In the genomic region with DNA sequence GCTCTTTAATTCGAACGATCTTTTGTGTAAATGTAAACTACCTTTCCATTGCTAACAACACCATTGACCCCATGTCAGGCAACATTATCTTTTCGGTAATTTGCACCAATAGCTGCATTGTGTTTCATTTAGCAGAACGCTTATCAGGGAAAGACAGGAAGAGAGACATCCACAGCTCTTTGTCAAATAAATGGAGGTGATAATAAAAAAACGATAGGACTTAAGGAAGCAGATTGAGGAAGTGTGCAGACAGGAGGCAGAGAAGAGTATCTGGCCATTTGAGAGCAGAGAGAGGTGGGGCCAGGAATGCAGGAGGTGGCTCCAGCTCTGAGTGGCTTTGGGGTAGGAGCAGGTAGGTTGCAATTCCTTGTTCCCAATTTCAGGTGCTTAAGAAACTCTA, we compare ENCODE assay signal across 23 cellular contexts. TPM values are rescaled to one million over a fixed set of nuclear protein-coding genes. Genes with fewer than 3 reads are reported as not detected.
"Had no signal": no experiment of that assay in that cellular context is flagged by ENCODE, and none has a peak within 500 bp of the region (broad histone marks: within the 10 kb centered on the region; RNA-seq: fewer than 3 reads in every experiment).

No MANE protein-coding gene starts in this region.

- H3K4me3 Mint-ChIP-seq: activated B cell treated with CpG ODN at 0.5 μM for 24 hours; activated CD4-positive, alpha-beta T cell treated with anti-CD3 and anti-CD28 coated beads, Interleukin-2, amount 10 ng/mL, durations not matched to agents 24 days and 14 days; activated CD8-positive, alpha-beta memory T cell treated with anti-CD3 and anti-CD28 coated beads, Interleukin-2, amount 10 ng/mL, durations not matched to agents 7 days and 5 days; activated naive CD4-positive, alpha-beta T cell treated with anti-CD3 and anti-CD28 coated beads, Interleukin-2, amount 50 U/mL, for 24 hours; activated T-cell treated with anti-CD3 and anti-CD28 coated beads, Interleukin-2, amount 50 U/mL, for 24 hours; activated T-helper 1 cell treated with anti-CD3 and anti-CD28 coated beads, Interleukin-12 subunit alpha, Interleukin-12 subunit beta, Interleukin-2, Interleukin-4 antibody, amounts not matched to agents 30 ng/mL and 10 ng/mL and 1 ng/mL, durations not matched to agents 14 hours and 24 hours and 36 hours; T-helper 1 cell treated with Interleukin-12 subunit alpha and Interleukin-12 subunit beta and Interleukin-4 antibody, amounts not matched to agents 30 μg/mL and 1 μg/mL, for 36 hours had no signal

- ATAC-seq: activated CD8-positive, alpha-beta memory T cell treated with anti-CD3 and anti-CD28 coated beads, Interleukin-2, amount 10 ng/mL, durations not matched to agents 7 days and 5 days had no signal

- DNase-seq: activated B cell treated with CpG ODN at 0.5 μM for 24 hours; activated CD4-positive, alpha-beta T cell treated with anti-CD3 and anti-CD28 coated beads for 1 hour; activated CD4-positive, alpha-beta T cell treated with anti-CD3 and anti-CD28 coated beads, Interleukin-2, amount 10 ng/mL, durations not matched to agents 24 days and 14 days; activated CD4-positive, alpha-beta T cell treated with anti-CD3 and anti-CD28 coated beads, Interleukin-2, amount 50 U/mL, for 48 hours; activated CD8-positive, alpha-beta memory T cell treated with anti-CD3 and anti-CD28 coated beads, Interleukin-2, amount 10 ng/mL, durations not matched to agents 7 days and 5 days; activated effector memory CD4-positive, alpha-beta T cell treated with Interleukin-2 at 50 U/mL for 16 hours; activated naive CD4-positive, alpha-beta T cell; activated T-cell treated with anti-CD3 and anti-CD28 coated beads, Interleukin-2, amount 50 U/mL, for 24 hours; aorta; central memory CD4-positive, alpha-beta T cell; NCI-H1092 treated with DMSO at 0.1 percent for 48 hours; NCI-H1417 treated with DMSO at 0.1 percent for 48 hours; NCI-H1694 treated with DMSO at 0.1 percent for 48 hours; NCI-H2029 treated with DMSO at 0.1 percent for 48 hours; NCI-H345; NCI-H510A; NCI-H526 treated with DMSO at 0.1 percent for 48 hours; PC-9; SHP77 treated with DMSO at 0.1 percent for 48 hours had no signal

- H3K4me3 ChIP-seq: PC-9 had no signal

- H3K9me3 Mint-ChIP-seq: activated CD4-positive, alpha-beta T cell treated with anti-CD3 and anti-CD28 coated beads, Interleukin-2, amount 10 ng/mL, durations not matched to agents 24 days and 14 days; activated naive CD4-positive, alpha-beta T cell treated with anti-CD3 and anti-CD28 coated beads, Interleukin-2, amount 50 U/mL, for 24 hours; activated T-cell treated with anti-CD3 and anti-CD28 coated beads, Interleukin-2, amount 50 U/mL, for 24 hours; activated T-helper 1 cell treated with anti-CD3 and anti-CD28 coated beads, Interleukin-12 subunit alpha, Interleukin-12 subunit beta, Interleukin-2, Interleukin-4 antibody, amounts not matched to agents 30 ng/mL and 10 ng/mL and 1 ng/mL, durations not matched to agents 14 hours and 24 hours and 36 hours; T-helper 1 cell treated with Interleukin-12 subunit alpha and Interleukin-12 subunit beta and Interleukin-4 antibody, amounts not matched to agents 30 μg/mL and 1 μg/mL, for 36 hours had no signal

- H3K4me1 Mint-ChIP-seq: activated B cell treated with CpG ODN at 0.5 μM for 24 hours; activated CD4-positive, alpha-beta T cell treated with anti-CD3 and anti-CD28 coated beads, Interleukin-2, amount 10 ng/mL, durations not matched to agents 24 days and 14 days; activated CD8-positive, alpha-beta memory T cell treated with anti-CD3 and anti-CD28 coated beads, Interleukin-2, amount 10 ng/mL, durations not matched to agents 7 days and 5 days; activated naive CD4-positive, alpha-beta T cell treated with anti-CD3 and anti-CD28 coated beads, Interleukin-2, amount 50 U/mL, for 24 hours had no signal

- H3K36me3 Mint-ChIP-seq: activated CD8-positive, alpha-beta memory T cell treated with anti-CD3 and anti-CD28 coated beads, Interleukin-2, amount 10 ng/mL, durations not matched to agents 7 days and 5 days; activated naive CD4-positive, alpha-beta T cell treated with anti-CD3 and anti-CD28 coated beads, Interleukin-2, amount 50 U/mL, for 24 hours had no signal

- H3K4me2 ChIP-seq: PC-9 had no signal

- H3K27ac ChIP-seq: PC-9 had no signal

- H2AFZ ChIP-seq: PC-9 had no signal

- H3K27ac Mint-ChIP-seq: activated B cell treated with CpG ODN at 0.5 μM for 24 hours; activated CD4-positive, alpha-beta T cell treated with anti-CD3 and anti-CD28 coated beads, Interleukin-2, amount 10 ng/mL, durations not matched to agents 24 days and 14 days; activated CD8-positive, alpha-beta memory T cell treated with anti-CD3 and anti-CD28 coated beads, Interleukin-2, amount 10 ng/mL, durations not matched to agents 7 days and 5 days; activated naive CD4-positive, alpha-beta T cell treated with anti-CD3 and anti-CD28 coated beads, Interleukin-2, amount 50 U/mL, for 24 hours; activated T-cell treated with anti-CD3 and anti-CD28 coated beads, Interleukin-2, amount 50 U/mL, for 24 hours; activated T-helper 1 cell treated with anti-CD3 and anti-CD28 coated beads, Interleukin-12 subunit alpha, Interleukin-12 subunit beta, Interleukin-2, Interleukin-4 antibody, amounts not matched to agents 30 ng/mL and 10 ng/mL and 1 ng/mL, durations not matched to agents 14 hours and 24 hours and 36 hours; T-helper 1 cell treated with Interleukin-12 subunit alpha and Interleukin-12 subunit beta and Interleukin-4 antibody, amounts not matched to agents 30 μg/mL and 1 μg/mL, for 36 hours had no signal

- H3K27me3 Mint-ChIP-seq: activated CD4-positive, alpha-beta T cell treated with anti-CD3 and anti-CD28 coated beads, Interleukin-2, amount 10 ng/mL, durations not matched to agents 24 days and 14 days; activated CD8-positive, alpha-beta memory T cell treated with anti-CD3 and anti-CD28 coated beads, Interleukin-2, amount 10 ng/mL, durations not matched to agents 7 days and 5 days; activated naive CD4-positive, alpha-beta T cell treated with anti-CD3 and anti-CD28 coated beads, Interleukin-2, amount 50 U/mL, for 24 hours; activated T-cell treated with anti-CD3 and anti-CD28 coated beads, Interleukin-2, amount 50 U/mL, for 24 hours had no signal

RNA-seq across cellular contexts. Expression of a gene that starts 37.5 kb away (rescaled TPM):
- total RNA-seq: activated CD4-positive, alpha-beta T cell treated with anti-CD3 and anti-CD28 coated beads, Interleukin-2, amount 10 ng/mL, durations not matched to agents 24 days and 14 days; activated CD8-positive, alpha-beta memory T cell treated with anti-CD3 and anti-CD28 coated beads, Interleukin-2, amount 10 ng/mL, durations not matched to agents 7 days and 5 days; aorta; bronchial epithelial cell; PC-9 had no signal
